Comparison of ENCODE assay signal across 1 cellular context in genomic region chr5:147234098-147234824, GRCh38.
TF ChIP-seq lines count a peak whose summit lies in the region.

No MANE protein-coding gene starts in this region.

TF ChIP-seq in endothelial cell of umbilical vein, 7 proteins besides CTCF, POLR2A, EP300 and RAD21 (continued from another document):
- TF ChIP-seq EZH2 (IDR thresholded peaks at IDR 0.05; ENCODE audit: borderline replicate concordance, low read depth, low read length, severe bottlenecking) = no peak
- TF ChIP-seq FOS (IDR thresholded peaks at IDR 0.05; ENCODE audit: borderline replicate concordance, insufficient read depth, low read length) = no peak
